ENCODE assay signal across 8 cellular contexts in the genomic region with DNA sequence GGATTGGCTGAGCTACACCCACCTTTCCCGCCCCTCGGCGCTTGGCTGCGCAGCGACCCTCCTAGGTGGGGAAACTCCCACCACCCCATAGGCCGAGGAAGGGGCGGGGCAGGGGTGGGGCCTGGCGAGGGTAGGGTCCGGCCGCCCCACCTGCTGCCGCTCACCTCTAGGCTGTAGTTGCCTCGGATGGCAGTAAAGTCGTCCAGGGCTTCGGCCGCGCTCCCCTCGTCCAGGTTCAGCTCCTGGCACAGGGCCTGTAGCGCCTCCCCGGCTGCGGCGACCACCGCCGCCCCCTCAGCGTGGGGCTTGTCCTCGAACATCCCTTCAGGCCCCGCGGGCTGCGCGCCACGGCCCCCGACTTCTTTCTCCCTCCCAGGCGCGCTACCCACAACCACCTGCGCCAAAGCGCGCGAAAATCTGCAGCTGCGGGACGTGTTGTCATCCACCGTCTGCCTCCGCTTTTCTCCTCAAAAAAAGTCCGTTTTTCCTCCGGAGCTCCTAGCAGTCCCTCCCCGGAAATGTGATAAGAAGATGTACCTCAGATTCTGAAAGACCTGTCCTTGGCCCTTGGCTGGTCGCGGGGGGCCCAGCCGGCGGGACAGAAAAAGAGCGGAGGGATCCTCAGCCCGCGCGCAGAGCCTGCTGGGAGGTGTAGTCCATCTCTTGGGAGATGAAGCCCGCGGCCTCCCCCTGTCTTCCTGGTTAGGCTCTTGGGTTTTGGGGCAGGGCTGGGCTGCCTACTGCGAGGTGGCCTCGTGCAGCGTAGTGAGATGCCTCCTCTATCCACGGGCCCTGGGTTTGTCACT. TPM values are rescaled to one million over a fixed set of nuclear protein-coding genes. Genes with fewer than 3 reads are reported as not detected.
A peak's percentile ranks its signal among the peaks of the same experiment; 100 is the strongest.
DNase-seq lines count a peak whose midpoint lies in the region; ATAC-seq and TF ChIP-seq lines count a peak whose summit lies in the region.

A gene with protein sequence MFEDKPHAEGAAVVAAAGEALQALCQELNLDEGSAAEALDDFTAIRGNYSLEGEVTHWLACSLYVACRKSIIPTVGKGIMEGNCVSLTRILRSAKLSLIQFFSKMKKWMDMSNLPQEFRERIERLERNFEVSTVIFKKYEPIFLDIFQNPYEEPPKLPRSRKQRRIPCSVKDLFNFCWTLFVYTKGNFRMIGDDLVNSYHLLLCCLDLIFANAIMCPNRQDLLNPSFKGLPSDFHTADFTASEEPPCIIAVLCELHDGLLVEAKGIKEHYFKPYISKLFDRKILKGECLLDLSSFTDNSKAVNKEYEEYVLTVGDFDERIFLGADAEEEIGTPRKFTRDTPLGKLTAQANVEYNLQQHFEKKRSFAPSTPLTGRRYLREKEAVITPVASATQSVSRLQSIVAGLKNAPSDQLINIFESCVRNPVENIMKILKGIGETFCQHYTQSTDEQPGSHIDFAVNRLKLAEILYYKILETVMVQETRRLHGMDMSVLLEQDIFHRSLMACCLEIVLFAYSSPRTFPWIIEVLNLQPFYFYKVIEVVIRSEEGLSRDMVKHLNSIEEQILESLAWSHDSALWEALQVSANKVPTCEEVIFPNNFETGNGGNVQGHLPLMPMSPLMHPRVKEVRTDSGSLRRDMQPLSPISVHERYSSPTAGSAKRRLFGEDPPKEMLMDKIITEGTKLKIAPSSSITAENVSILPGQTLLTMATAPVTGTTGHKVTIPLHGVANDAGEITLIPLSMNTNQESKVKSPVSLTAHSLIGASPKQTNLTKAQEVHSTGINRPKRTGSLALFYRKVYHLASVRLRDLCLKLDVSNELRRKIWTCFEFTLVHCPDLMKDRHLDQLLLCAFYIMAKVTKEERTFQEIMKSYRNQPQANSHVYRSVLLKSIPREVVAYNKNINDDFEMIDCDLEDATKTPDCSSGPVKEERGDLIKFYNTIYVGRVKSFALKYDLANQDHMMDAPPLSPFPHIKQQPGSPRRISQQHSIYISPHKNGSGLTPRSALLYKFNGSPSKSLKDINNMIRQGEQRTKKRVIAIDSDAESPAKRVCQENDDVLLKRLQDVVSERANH (minus strand): TSS at position 389 of the 806 bp plus-strand sequence. CDS start 69 bp downstream, at position 320.

- no peaks in the 10 kb centered on the region for H3K27me3 ChIP-seq in mucosa of rectum (ENCODE audit: control insufficient read depth in 2 of 2, insufficient read depth in 2 of 2, low read length in 2 of 2)

- H3K4me1 Mint-ChIP-seq in Calu3 (ENCODE audit: low read depth, unreplicated experiment) (peaks cover 24% of the 10 kb centered on the region), IgD-negative memory B cell (peaks cover 20 to 28% (median 25%) of the 10 kb centered on the region in 3 donors)

- H3K4me3 Mint-ChIP-seq in Calu3 (ENCODE audit: low read depth, unreplicated experiment) (peak within 1 kb of the TSS; percentile 82), IgD-negative memory B cell (peak within 1 kb of the TSS; percentile 97 to 100 (median 98))

- H3K9me3 Mint-ChIP-seq in Calu3 (ENCODE audit: low read depth, unreplicated experiment) (no peaks in the 10 kb centered on the region), IgD-negative memory B cell (no peaks in the 10 kb centered on the region)

- peak within 1 kb of the TSS; percentile 72 for H3K27ac ChIP-seq in mucosa of rectum (ENCODE audit: low read depth in 2 of 2, low read length in 2 of 2)

- peaks cover 15% of the 10 kb centered on the region for H3K27me3 Mint-ChIP-seq in Calu3 (ENCODE audit: unreplicated experiment)
- no peaks in the 10 kb centered on the region for H3K27me3 Mint-ChIP-seq in IgD-negative memory B cell

- CTCF ChIA-PET in Calu3 (lab: Charles Lee), result interaction anchor here (0.6 to 1.7 kb wide), 5 partner anchors 78 to 369 kb away, joined by 3 to 10 read pairs (median 4); a partner anchor contains a TSS

- H3K36me3 ChIP-seq in mucosa of rectum (ENCODE audit: control insufficient read depth in 2 of 2, insufficient read depth in 2 of 2, low read length in 2 of 2), result no peaks in the 10 kb centered on the region

- H3K27ac Mint-ChIP-seq in Calu3 (ENCODE audit: unreplicated experiment), result peak within 1 kb of the TSS; percentile 88
- H3K27ac Mint-ChIP-seq in IgD-negative memory B cell, result peak within 1 kb of the TSS; percentile 99 to 100 (median 99)

- H3K36me3 Mint-ChIP-seq in Calu3 (ENCODE audit: insufficient read depth, unreplicated experiment) (peaks cover 24% of the 10 kb centered on the region), IgD-negative memory B cell (peaks cover 2% of the 10 kb centered on the region)

- H3K4me1 ChIP-seq in mucosa of rectum (ENCODE audit: control insufficient read depth in 2 of 2, insufficient read depth in 2 of 2, low read length in 2 of 2), result peaks cover 2 to 5% of the 10 kb centered on the region in 2 donors

- DNase-seq in Calu3 (peak; percentile 91), OCI-M2 (lab: John Stamatoyannopoulos, UW; ENCODE audit: unreplicated experiment) (peak; percentile 72), activated T-cell treated with anti-CD3 and anti-CD28 coated beads for 4 hours (peak; percentile 74), erythroblast (lab: John Stamatoyannopoulos, UW) (peak; percentile 94 to 95)
- DNase-seq in stimulated activated CD8-positive, alpha-beta memory T cell treated with anti-CD3 and anti-CD28 coated beads, Interleukin-4, amount 100 ng/mL, for 4 hours (ENCODE audit: low read depth in 2 of 2, low spot score in 1 of 2), result peak; percentile 57 to 68

- TF ChIP-seq POLR2A in erythroblast (IDR thresholded peaks at IDR 0.05; ENCODE audit: low read length), result peak; percentile 80

- peak within 1 kb of the TSS; percentile 80 to 81 for H3K9ac ChIP-seq in mucosa of rectum (ENCODE audit: low read depth in 1 of 2, low read length in 2 of 2)

- TF ChIP-seq CTCF in Calu3 (IDR thresholded peaks at IDR 0.05; ENCODE audit: unreplicated experiment), result peak; percentile 12

- no peaks in the 10 kb centered on the region for H3K9me3 ChIP-seq in mucosa of rectum (ENCODE audit: control insufficient read depth in 2 of 2, low read length in 2 of 2)

- ATAC-seq in GM21526 (IDR thresholded peaks at IDR 0.05; ENCODE audit: low FRiP score, unreplicated experiment), result peak; percentile 66

- intact Hi-C loops in Calu3 (cut with micrococcal nuclease; ENCODE audit: unreplicated experiment), result loop anchor here (5.0 kb wide), 1 partner anchor 81 kb away; a partner anchor contains a TSS

- BruUV-seq in Calu3 (replicated peaks; lab: Mats Ljungman, UMichigan), result TSS peak; percentile 70

- H3K4me3 ChIP-seq in mucosa of rectum (ENCODE audit: low read length in 2 of 2), result peak within 1 kb of the TSS; percentile 81

RNA-seq across cellular contexts. Expression of the gene that starts here (rescaled TPM):
- 20.3 and 21.5 TPM in 2 replicates for total RNA-seq in Calu3 (2022)
- 6.5 TPM for polyA plus RNA-seq in IgD-negative memory B cell

Comparison
In these comparisons a context has a peak if more than half of its experiments do, and no peak if none do; other contexts are left out.
1. Peak in every context shown above with its lines: DNase-seq, ATAC-seq, H3K4me3 ChIP-seq and H3K27ac ChIP-seq.